26 cellular contexts compared by ENCODE assay signal in genomic region chr6:100173211-100173610, GRCh38.
"Had no signal": no experiment of that assay in that cellular context is flagged by ENCODE, and none has a peak within 500 bp of the region (broad histone marks: within the 10 kb centered on the region; RNA-seq: fewer than 3 reads in every experiment).

No MANE protein-coding gene starts in this region.

- DNase-seq: erythroblast; foreskin keratinocyte; immature natural killer cell; kidney; left cardiac atrium; left ventricle myocardium inferior; lower lobe of right lung; mesenchymal stem cell; midbrain; naive B cell; psoas muscle; retina; right lobe of liver; stimulated activated CD4-positive, alpha-beta T cell treated with anti-CD3 and anti-CD28 coated beads, Interleukin-2, amount 100 ng/mL, for 24 hours; stimulated activated CD4-positive, alpha-beta T cell treated with anti-CD3 and anti-CD28 coated beads, Interleukin-4, amount 100 ng/mL, for 4 hours; stimulated activated naive CD4-positive, alpha-beta T cell; stomach; thyroid gland; uterus had no signal

- H3K36me3 Mint-ChIP-seq: immature natural killer cell, naive B cell, type B pancreatic cell had no signal

- H3K9me3 Mint-ChIP-seq: dendritic cell treated with granulocyte-macrophage colony-stimulating factor and Interleukin-4, amounts not matched to agents 40 ng/mL and 50 ng/mL, for 4 days; naive B cell; nephron; type B pancreatic cell had no signal

- FAIRE-seq: endothelial cell of umbilical vein, kidney had no signal

- H3K36me3 ChIP-seq: left ventricle myocardium inferior, lower lobe of right lung, right lobe of liver, stomach, suprapubic skin, thyroid gland, uterus had no signal

- H3K4me3 ChIP-seq: left ventricle myocardium inferior, lower lobe of right lung, psoas muscle, right lobe of liver, skin epidermis, stomach, suprapubic skin, thyroid gland, uterus had no signal

- H3K4me3 Mint-ChIP-seq: dendritic cell treated with granulocyte-macrophage colony-stimulating factor and Interleukin-4, amounts not matched to agents 40 ng/mL and 50 ng/mL, for 4 days; immature natural killer cell; naive B cell; nephron; type B pancreatic cell had no signal

- H3K27me3 Mint-ChIP-seq: dendritic cell treated with granulocyte-macrophage colony-stimulating factor and Interleukin-4, amounts not matched to agents 40 ng/mL and 50 ng/mL, for 4 days; naive B cell had no signal

- H3K4me1 ChIP-seq: foreskin keratinocyte, lower lobe of right lung, parathyroid adenoma, uterus had no signal

- H2AFZ ChIP-seq: parathyroid adenoma had no signal

- H3K27ac ChIP-seq: foreskin keratinocyte, left ventricle myocardium inferior, lower lobe of right lung, parathyroid adenoma, psoas muscle, right lobe of liver, skin epidermis, stomach, suprapubic skin, thyroid gland, uterus had no signal

- H3K27me3 ChIP-seq: right lobe of liver, stomach, suprapubic skin, thyroid gland, uterus had no signal

- H3K79me2 ChIP-seq: parathyroid adenoma had no signal

- ATAC-seq: foreskin keratinocyte, left cardiac atrium, lower lobe of right lung, psoas muscle, right lobe of liver had no signal

- H3K9ac ChIP-seq: parathyroid adenoma had no signal

- H3K4me1 Mint-ChIP-seq: immature natural killer cell, naive B cell had no signal

- H3K9me3 ChIP-seq: left ventricle myocardium inferior, lower lobe of right lung, psoas muscle, right lobe of liver, stomach, suprapubic skin, thyroid gland, uterus had no signal

- H3K27ac Mint-ChIP-seq: dendritic cell treated with granulocyte-macrophage colony-stimulating factor and Interleukin-4, amounts not matched to agents 40 ng/mL and 50 ng/mL, for 4 days; immature natural killer cell; naive B cell; nephron; type B pancreatic cell had no signal
